Comparison of ENCODE assay signal across 21 cellular contexts in genomic region chr17:15918661-15919259, GRCh38. TPM values are rescaled to one million over a fixed set of nuclear protein-coding genes. Genes with fewer than 3 reads are reported as not detected.
DNase-seq lines count a peak whose midpoint lies in the region; ATAC-seq and TF ChIP-seq lines count a peak whose summit lies in the region.
"Had no signal": no experiment of that assay in that cellular context is flagged by ENCODE, and none has a peak within 500 bp of the region (broad histone marks: within the 10 kb centered on the region; RNA-seq: fewer than 3 reads in every experiment).

No MANE protein-coding gene starts in this region.

- WGBS in heart left ventricle, 4 donors, result 71 to 81% (median 76%) methylated on average over 9 of the region's 9 CpGs

- intact Hi-C loops in heart left ventricle (cut with DNase I), result no loop called here
- intact Hi-C loops in sciatic nerve (cut with DNase I), result no loop called here

- H3K27me3 ChIP-seq in heart left ventricle, result peaks cover 0 to 12% (median 9%) of the 10 kb centered on the region in 9 donors
- H3K27me3 ChIP-seq: right lobe of liver had no signal

- no peak overlapping the region for H3K4me3 ChIP-seq in heart left ventricle
- H3K4me3 ChIP-seq: gastroesophageal sphincter, right lobe of liver had no signal

- H3K27ac ChIP-seq in C4-2B (peak overlapping the region; percentile 54), heart left ventricle (peak overlapping the region in 1 of 12 donors; percentile 47)
- H3K27ac ChIP-seq: epithelial cell of prostate, gastroesophageal sphincter, right lobe of liver had no signal

- ATAC-seq in heart left ventricle, result peak; percentile 65 to 90 (median 83)
- no peak for ATAC-seq in HG02571 (IDR thresholded peaks at IDR 0.05; ENCODE audit: unreplicated experiment)
- no peak for ATAC-seq in HG02642 (IDR thresholded peaks at IDR 0.05; ENCODE audit: poor library complexity, unreplicated experiment)
- no peak for ATAC-seq in sciatic nerve
- ATAC-seq: activated naive CD4-positive, alpha-beta T cell treated with anti-CD3 and anti-CD28 coated beads, Interleukin-2, amount 50 U/mL, for 72 hours; gastroesophageal sphincter; HepG2; stimulated activated naive CD8-positive, alpha-beta T cell treated with anti-CD3 and anti-CD28 coated beads, Interleukin-15, amount 100 ng/mL, for 72 hours; T-cell had no signal

- peaks cover 30% of the 10 kb centered on the region for H3K4me1 Mint-ChIP-seq in osteocyte (ENCODE audit: unreplicated experiment)
- H3K4me1 Mint-ChIP-seq: T-cell had no signal

- H3K36me3 Mint-ChIP-seq in osteocyte (ENCODE audit: unreplicated experiment), result no peaks in the 10 kb centered on the region
- H3K36me3 Mint-ChIP-seq: activated naive CD4-positive, alpha-beta T cell treated with anti-CD3 and anti-CD28 coated beads, Interleukin-2, amount 50 U/mL, for 72 hours; T-cell had no signal

- H3K4me3 Mint-ChIP-seq in osteocyte (ENCODE audit: unreplicated experiment), result no peak overlapping the region
- H3K4me3 Mint-ChIP-seq: stimulated activated naive CD8-positive, alpha-beta T cell treated with anti-CD3 and anti-CD28 coated beads, Interleukin-15, amount 100 ng/mL, for 72 hours; T-cell had no signal

- H3K27me3 Mint-ChIP-seq in osteocyte (ENCODE audit: unreplicated experiment), result no peaks in the 10 kb centered on the region

- TF ChIP-seq CTCF in C4-2B (conservative IDR thresholded peaks at IDR 0.05) (no peak), heart left ventricle (IDR thresholded peaks at IDR 0.05) (no peak), osteocyte (IDR thresholded peaks at IDR 0.05) (no peak)

- DNase-seq in M059J (ENCODE audit: low read depth), result peak; percentile 80
- DNase-seq in heart left ventricle, result peak in 4 of 5 donors; percentile 26 to 74 (median 56)
- DNase-seq in osteocyte (ENCODE audit: extremely low spot score, unreplicated experiment), result no peak
- no peak for DNase-seq in sciatic nerve (ENCODE audit: low spot score)
- no peak for DNase-seq in NCI-H748 (lab: John Stamatoyannopoulos, UW; ENCODE audit: unreplicated experiment)
- DNase-seq: activated CD4-positive, alpha-beta T cell treated with anti-CD3 and anti-CD28 coated beads, Interleukin-2, amount 50 U/mL, for 48 hours; activated T-cell treated with anti-CD3 and anti-CD28 coated beads, Interleukin-2, amount 50 U/mL, for 48 hours; GF-D8; mesendoderm; NCI-H82; right lobe of liver; stimulated activated CD4-positive, alpha-beta T cell treated with anti-CD3 and anti-CD28 coated beads, Interleukin-1b, Interleukin-23, amount 100 ng/mL, for 48 hours; stimulated activated naive CD8-positive, alpha-beta T cell treated with anti-CD3 and anti-CD28 coated beads, Interleukin-15, amount 100 ng/mL, for 72 hours; T-cell had no signal

- H3K9me3 ChIP-seq in heart left ventricle, result peaks cover 0 to 6% (median 0%) of the 10 kb centered on the region in 12 donors
- H3K9me3 ChIP-seq: gastroesophageal sphincter, right lobe of liver had no signal

- H3K4me1 ChIP-seq in heart left ventricle, result peaks cover 0 to 18% (median 9%) of the 10 kb centered on the region in 12 donors
- H3K4me1 ChIP-seq: right lobe of liver had no signal

- peaks cover 15% of the 10 kb centered on the region for H3K9me3 Mint-ChIP-seq in osteocyte (ENCODE audit: unreplicated experiment)
- H3K9me3 Mint-ChIP-seq: activated naive CD4-positive, alpha-beta T cell treated with anti-CD3 and anti-CD28 coated beads, Interleukin-2, amount 50 U/mL, for 72 hours; stimulated activated naive CD8-positive, alpha-beta T cell treated with anti-CD3 and anti-CD28 coated beads, Interleukin-15, amount 100 ng/mL, for 72 hours had no signal

- TF ChIP-seq POLR2A in heart left ventricle (IDR thresholded peaks at IDR 0.05), result no peak

- peak overlapping the region; percentile 7 for H3K27ac Mint-ChIP-seq in osteocyte (ENCODE audit: unreplicated experiment)
- H3K27ac Mint-ChIP-seq: activated naive CD4-positive, alpha-beta T cell treated with anti-CD3 and anti-CD28 coated beads, Interleukin-2, amount 50 U/mL, for 72 hours; stimulated activated naive CD8-positive, alpha-beta T cell treated with anti-CD3 and anti-CD28 coated beads, Interleukin-15, amount 100 ng/mL, for 72 hours; T-cell had no signal

- H3K36me3 ChIP-seq in heart left ventricle, result no peaks in the 10 kb centered on the region
- H3K36me3 ChIP-seq: gastroesophageal sphincter, right lobe of liver had no signal

RNA-seq across cellular contexts. Expression of gene ADORA2B, which starts 26.2 kb away (rescaled TPM):
- total RNA-seq in M059J (2014; rRNA removed; shearing (Covaris generic)), result 20.8 and 24.7 TPM in 2 replicates
- 1 to 10 TPM in 4 of 9 donors, under 1 TPM in 5; 0.65 to 3.1 (median 0.95) TPM for total RNA-seq in heart left ventricle
- under 1 TPM; 0.61 to 0.68 TPM for polyA plus RNA-seq in heart left ventricle
- total RNA-seq in osteocyte, result 8.9 TPM in 2 replicates
- 0.67 TPM for total RNA-seq in sciatic nerve

Comparison
In these comparisons a context has a peak if more than half of its experiments do, and no peak if none do; other contexts are left out.
1. DNase-seq: peak in M059J (single experiment) and heart left ventricle (4 of 5); none in osteocyte (single experiment), sciatic nerve (single experiment) and NCI-H748 (single experiment).
2. ATAC-seq: peak in heart left ventricle (4 of 4); none in HG02571 (single experiment), HG02642 (single experiment) and sciatic nerve (single experiment).